ENCODE assay signal across 2 cellular contexts in genomic region chr14:39186941-39187525, GRCh38.
TF ChIP-seq lines count a peak whose summit lies in the region.

No MANE protein-coding gene starts in this region.

TF ChIP-seq in IMR-90, 13 proteins besides CTCF, POLR2A, EP300 and RAD21:
- TF ChIP-seq CHD1 (IDR thresholded peaks at IDR 0.05; ENCODE audit: low read depth, low read length) = no peak
- TF ChIP-seq MAZ (IDR thresholded peaks at IDR 0.05; ENCODE audit: borderline replicate concordance, low read depth, low read length) = no peak
- no peak for TF ChIP-seq RCOR1 (IDR thresholded peaks at IDR 0.05; ENCODE audit: insufficient replicate concordance, low read length)
- TF ChIP-seq CEBPB (IDR thresholded peaks at IDR 0.05; ENCODE audit: low read depth, low read length) = no peak
- no peak for TF ChIP-seq RFX5 (IDR thresholded peaks at IDR 0.05; ENCODE audit: low read depth, low read length)
- no peak for TF ChIP-seq MAFK (IDR thresholded peaks at IDR 0.05; ENCODE audit: low read depth, low read length)
- no peak for TF ChIP-seq USF2 (IDR thresholded peaks at IDR 0.05; ENCODE audit: low read depth, low read length)
- TF ChIP-seq BHLHE40 (IDR thresholded peaks at IDR 0.05; ENCODE audit: low read depth, low read length) = no peak
- no peak for TF ChIP-seq ELK1 (IDR thresholded peaks at IDR 0.05; ENCODE audit: borderline replicate concordance, low read depth, low read length)
- no peak for TF ChIP-seq NFE2L2 (IDR thresholded peaks at IDR 0.05; ENCODE audit: low read depth, low read length)
- TF ChIP-seq SMC3 (IDR thresholded peaks at IDR 0.05; ENCODE audit: low read depth, low read length) = no peak
- no peak for TF ChIP-seq FOS (IDR thresholded peaks at IDR 0.05; ENCODE audit: low read depth, low read length)
- no peak for TF ChIP-seq MXI1 (IDR thresholded peaks at IDR 0.05; ENCODE audit: borderline replicate concordance, low read depth, low read length)

TF ChIP-seq in GM12878, 131 proteins besides CTCF, POLR2A, EP300 and RAD21:
- TF ChIP-seq BCL3 (IDR thresholded peaks at IDR 0.05; ENCODE audit: borderline replicate concordance, insufficient read depth, low read depth, low read length, poor library complexity, severe bottlenecking) (peak; percentile 6), SPI1 (IDR thresholded peaks at IDR 0.05; ENCODE audit: borderline replicate concordance, insufficient read depth, low read depth, low read length) (no peak)
